Comparison of ENCODE assay signal across 14 cellular contexts in the genomic region with DNA sequence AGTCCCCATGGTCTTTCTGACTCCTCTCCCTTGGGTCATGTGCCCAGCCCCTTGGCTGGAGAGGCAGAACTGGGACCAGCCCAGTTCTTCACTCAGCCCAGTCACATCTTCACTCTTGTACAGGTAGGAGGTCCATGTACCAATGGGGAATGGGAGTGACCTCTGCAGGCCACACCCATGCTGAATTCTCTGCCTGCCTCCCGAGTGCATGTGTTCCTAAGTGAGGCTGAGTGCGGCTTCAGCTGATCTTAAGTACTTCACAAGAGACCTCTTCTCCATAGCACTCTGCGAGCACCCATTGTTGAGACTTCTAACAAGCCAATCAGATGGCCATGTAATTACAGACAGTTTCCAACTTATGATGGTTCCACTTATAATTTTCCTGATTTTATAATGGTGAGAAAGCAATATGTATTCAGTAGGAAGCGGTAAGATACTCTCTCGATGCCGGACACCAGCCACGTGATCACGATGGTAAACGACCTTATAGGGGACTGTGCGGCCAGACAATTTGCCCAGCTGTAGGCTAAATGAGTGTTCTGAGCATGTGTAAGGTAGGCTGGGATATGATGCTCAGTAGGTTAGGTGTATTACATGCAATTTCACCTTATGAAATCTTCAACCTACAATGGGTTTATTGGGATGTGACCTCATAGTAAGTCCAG.
DNase-seq lines count a peak whose midpoint lies in the region; ATAC-seq and TF ChIP-seq lines count a peak whose summit lies in the region.
"Had no signal": no experiment of that assay in that cellular context is flagged by ENCODE, and none has a peak within 500 bp of the region (broad histone marks: within the 10 kb centered on the region; RNA-seq: fewer than 3 reads in every experiment).

No MANE protein-coding gene starts in this region.

- intact Hi-C loops in activated B cell treated with CpG ODN at 0.5 μM for 24 hours (cut with micrococcal nuclease): no loop called here

- POLR2A ChIA-PET in activated B cell treated with CpG ODN at 0.5 μM for 24 hours (lab: Charles Lee): interaction anchor here (0.6 to 5.8 kb wide), 15 partner anchors 20 to 224 kb away, joined by 3 to 125 read pairs (median 11); partner anchors contain the start of gene KLF13

- H2BK120ac ChIP-seq in mesendoderm (ENCODE audit: low read depth, low read length): no peak overlapping the region

- no peaks in the 10 kb centered on the region for H3K9me3 ChIP-seq in CD4-positive, CD25-positive, alpha-beta regulatory T cell (ENCODE audit: control insufficient read depth in 2 of 2, low read length in 2 of 2)
- H3K9me3 ChIP-seq: esophagus squamous epithelium, SK-N-SH, transverse colon had no signal

- peaks cover 4% of the 10 kb centered on the region for H3K27me3 Mint-ChIP-seq in CD4-positive, CD25-positive, alpha-beta regulatory T cell
- H3K27me3 Mint-ChIP-seq in activated B cell treated with CpG ODN at 0.5 μM for 24 hours: no peaks in the 10 kb centered on the region

- no peak overlapping the region for H3K4me2 ChIP-seq in mesendoderm (ENCODE audit: low read length)
- H3K4me2 ChIP-seq: SK-N-SH had no signal

- H3K79me2 ChIP-seq in mesendoderm (ENCODE audit: control insufficient read depth, insufficient read depth, low read length): no peaks in the 10 kb centered on the region

- DNase-seq in CD4-positive, CD25-positive, alpha-beta regulatory T cell: no peak
- DNase-seq in DMS79 (lab: John Stamatoyannopoulos, UW): peak; percentile 39
- no peak for DNase-seq in activated B cell treated with CpG ODN at 0.5 μM for 24 hours
- peak; percentile 18 for DNase-seq in mesendoderm
- DNase-seq in HCEC 1CT: no peak
- DNase-seq in activated gamma-delta T cell treated with Interleukin-2 at 50 U/mL for 16 hours: no peak
- DNase-seq: esophagus squamous epithelium, GDM1, head of caudate nucleus, NCI-H226, SK-N-SH had no signal

- H2BK5ac ChIP-seq in mesendoderm (ENCODE audit: low read length): no peak overlapping the region

- no peak overlapping the region for H3K18ac ChIP-seq in mesendoderm (ENCODE audit: low read length)

- no peaks in the 10 kb centered on the region for H3K9me3 Mint-ChIP-seq in CD4-positive, CD25-positive, alpha-beta regulatory T cell
- no peaks in the 10 kb centered on the region for H3K9me3 Mint-ChIP-seq in activated B cell treated with CpG ODN at 0.5 μM for 24 hours

- H3K27me3 ChIP-seq in CD4-positive, CD25-positive, alpha-beta regulatory T cell (ENCODE audit: control insufficient read depth, insufficient read depth, low read length): no peaks in the 10 kb centered on the region
- no peaks in the 10 kb centered on the region for H3K27me3 ChIP-seq in mesendoderm (ENCODE audit: insufficient read depth, low read length, poor library complexity)
- H3K27me3 ChIP-seq: esophagus squamous epithelium, transverse colon had no signal

- H3K4ac ChIP-seq in mesendoderm (ENCODE audit: low read depth, low read length): no peak overlapping the region

- H3K27ac Mint-ChIP-seq in CD4-positive, CD25-positive, alpha-beta regulatory T cell: peak overlapping the region; percentile 88 to 94 (median 93)
- H3K27ac Mint-ChIP-seq in activated B cell treated with CpG ODN at 0.5 μM for 24 hours: peak overlapping the region; percentile 26

- H3K36me3 Mint-ChIP-seq in CD4-positive, CD25-positive, alpha-beta regulatory T cell: no peaks in the 10 kb centered on the region
- no peaks in the 10 kb centered on the region for H3K36me3 Mint-ChIP-seq in activated B cell treated with CpG ODN at 0.5 μM for 24 hours (ENCODE audit: low read depth)

- peak overlapping the region in 3 of 4 donors; percentile 30 to 72 (median 48) for H3K4me3 Mint-ChIP-seq in CD4-positive, CD25-positive, alpha-beta regulatory T cell
- H3K4me3 Mint-ChIP-seq in activated B cell treated with CpG ODN at 0.5 μM for 24 hours: no peak overlapping the region

- WGBS in mesendoderm (ENCODE audit: extremely low coverage, insufficient coverage, low lambda C conversion rate): no CpG with 5 or more reads among the region's 10 CpGs

- no peak overlapping the region for H3K27ac ChIP-seq in CD4-positive, CD25-positive, alpha-beta regulatory T cell (ENCODE audit: insufficient read depth, low read length, poor library complexity, severe bottlenecking)
- H3K27ac ChIP-seq in mesendoderm (ENCODE audit: low read depth, low read length): no peak overlapping the region
- H3K27ac ChIP-seq: VCaP had no signal

- H3K4me1 ChIP-seq in CD4-positive, CD25-positive, alpha-beta regulatory T cell (ENCODE audit: control insufficient read depth, insufficient read depth, low read length, poor library complexity, severe bottlenecking): peaks cover 46% of the 10 kb centered on the region
- no peaks in the 10 kb centered on the region for H3K4me1 ChIP-seq in mesendoderm (ENCODE audit: control insufficient read depth, low read depth, low read length)

- H3K23ac ChIP-seq in mesendoderm (ENCODE audit: low read length): no peak overlapping the region

- CTCF ChIA-PET in activated B cell treated with CpG ODN at 0.5 μM for 24 hours (lab: Charles Lee): interaction anchor here (0.6 to 9.2 kb wide), 20 partner anchors 14 to 309 kb away, joined by 3 to 226 read pairs (median 4); no protein-coding TSS in a partner anchor

- H3K4me1 Mint-ChIP-seq in CD4-positive, CD25-positive, alpha-beta regulatory T cell: peaks cover 9 to 80% (median 33%) of the 10 kb centered on the region in 4 donors
- H3K4me1 Mint-ChIP-seq in activated B cell treated with CpG ODN at 0.5 μM for 24 hours: peaks cover 87% of the 10 kb centered on the region

- no peak for TF ChIP-seq CTCF in activated B cell treated with CpG ODN at 0.5 μM for 24 hours (IDR thresholded peaks at IDR 0.05)

- H4K8ac ChIP-seq in mesendoderm (ENCODE audit: low read depth, low read length): no peak overlapping the region

- H3K56ac ChIP-seq in mesendoderm (ENCODE audit: low read length): no peak overlapping the region

- no peak overlapping the region for H4K5ac ChIP-seq in mesendoderm (ENCODE audit: low read length)

- no peak overlapping the region for H3K4me3 ChIP-seq in CD4-positive, CD25-positive, alpha-beta regulatory T cell (ENCODE audit: low read depth, low read length)
- H3K4me3 ChIP-seq in mesendoderm (ENCODE audit: low read length): no peak overlapping the region
- H3K4me3 ChIP-seq: esophagus squamous epithelium, transverse colon had no signal

- ATAC-seq in CD4-positive, CD25-positive, alpha-beta regulatory T cell (ENCODE audit: low read depth in 2 of 2): no peak
- ATAC-seq in activated B cell treated with CpG ODN at 0.5 μM for 24 hours (ENCODE audit: low read depth) (no peak), HG02678 (IDR thresholded peaks at IDR 0.05; ENCODE audit: unreplicated experiment) (no peak)

- H3K79me1 ChIP-seq in mesendoderm (ENCODE audit: low read length): no peaks in the 10 kb centered on the region

- no peak overlapping the region for H3K9ac ChIP-seq in mesendoderm (ENCODE audit: low read length)
- H3K9ac ChIP-seq: SK-N-SH had no signal

- H2AK5ac ChIP-seq in mesendoderm (ENCODE audit: low read length): no peak overlapping the region

- H2BK15ac ChIP-seq in mesendoderm (replicated peaks; ENCODE audit: low read depth): no peak overlapping the region

- no peaks in the 10 kb centered on the region for H3K36me3 ChIP-seq in CD4-positive, CD25-positive, alpha-beta regulatory T cell (ENCODE audit: control insufficient read depth, insufficient read depth, low read length)
- no peaks in the 10 kb centered on the region for H3K36me3 ChIP-seq in mesendoderm (ENCODE audit: control insufficient read depth, insufficient read depth, low read length)
- H3K36me3 ChIP-seq: esophagus squamous epithelium, transverse colon had no signal

Comparison
In these comparisons a context has a peak if more than half of its experiments do, and no peak if none do; other contexts are left out.
1. DNase-seq: peak in DMS79 (single experiment) and mesendoderm (single experiment); none in CD4-positive, CD25-positive, alpha-beta regulatory T cell (0 of 3), activated B cell treated with CpG ODN at 0.5 μM for 24 hours (single experiment), HCEC 1CT (single experiment) and activated gamma-delta T cell treated with Interleukin-2 at 50 U/mL for 16 hours (single experiment).